16 cellular contexts compared by ENCODE assay signal in the genomic region with DNA sequence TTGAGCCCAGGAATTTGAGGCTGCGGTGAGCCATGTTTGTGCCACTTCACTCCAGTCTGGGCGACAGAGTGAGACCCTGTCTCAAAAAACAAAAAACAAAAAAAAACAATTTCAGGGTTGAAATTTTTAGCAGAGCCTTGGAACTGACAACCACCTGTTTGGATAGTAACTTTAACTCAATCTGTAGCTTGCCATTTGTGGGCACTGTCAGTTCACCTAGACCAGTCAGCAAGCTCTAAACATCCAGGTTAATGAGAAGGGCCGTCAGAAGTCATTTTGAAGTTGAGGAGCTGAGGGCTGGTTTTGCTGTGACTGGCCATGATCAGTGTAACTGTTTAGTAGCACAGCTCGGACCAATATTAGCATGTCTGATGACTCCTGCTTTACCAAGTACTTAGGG. TPM values are rescaled to one million over a fixed set of nuclear protein-coding genes. Genes with fewer than 3 reads are reported as not detected.
A peak's percentile ranks its signal among the peaks of the same experiment; 100 is the strongest.
DNase-seq lines count a peak whose midpoint lies in the region; ATAC-seq lines count a peak whose summit lies in the region.
"Had no signal": no experiment of that assay in that cellular context is flagged by ENCODE, and none has a peak within 500 bp of the region (broad histone marks: within the 10 kb centered on the region; RNA-seq: fewer than 3 reads in every experiment).

No MANE protein-coding gene starts in this region.

- H3K4me3 Mint-ChIP-seq in activated CD4-positive, alpha-beta T cell treated with anti-CD3 and anti-CD28 coated beads for 36 hours, result no peak overlapping the region
- peak overlapping the region; percentile 38 for H3K4me3 Mint-ChIP-seq in activated T-helper 17 cell treated with anti-CD3 and anti-CD28 coated beads, Interleukin-2, amount 50 U/mL, for 72 hours
- no peak overlapping the region for H3K4me3 Mint-ChIP-seq in natural killer cell treated with Interleukin-12 subunit alpha and Interleukin-12 subunit beta and Interleukin-15 and Interleukin-18, amount 100 ng/mL, for 72 hours
- H3K4me3 Mint-ChIP-seq: nephron; stimulated activated naive B cell treated with anti-CD40 and anti-IgM and Interleukin-4, amounts not matched to agents 10 μg/mL and 1 μg/mL and 100 μg/mL, for 72 hours had no signal

- H3K9me3 Mint-ChIP-seq in activated CD4-positive, alpha-beta T cell treated with anti-CD3 and anti-CD28 coated beads for 36 hours (ENCODE audit: low read depth), result no peaks in the 10 kb centered on the region
- no peaks in the 10 kb centered on the region for H3K9me3 Mint-ChIP-seq in activated T-helper 17 cell treated with anti-CD3 and anti-CD28 coated beads, Interleukin-2, amount 50 U/mL, for 72 hours
- H3K9me3 Mint-ChIP-seq in natural killer cell treated with Interleukin-12 subunit alpha and Interleukin-12 subunit beta and Interleukin-15 and Interleukin-18, amount 100 ng/mL, for 72 hours, result no peaks in the 10 kb centered on the region
- H3K9me3 Mint-ChIP-seq: nephron; stimulated activated naive B cell treated with anti-CD40 and anti-IgM and Interleukin-4, amounts not matched to agents 10 μg/mL and 1 μg/mL and 100 μg/mL, for 72 hours had no signal

- intact Hi-C loops in activated CD4-positive, alpha-beta T cell treated with anti-CD3 and anti-CD28 coated beads for 36 hours (cut with DNase I, micrococcal nuclease), result no loop called here

- CTCF ChIA-PET in activated CD4-positive, alpha-beta T cell treated with anti-CD3 and anti-CD28 coated beads for 36 hours (lab: Charles Lee), result interaction anchor here (0.5 to 1.2 kb wide), 2 partner anchors 10 to 25 kb away, joined by 3 to 5 read pairs; no protein-coding TSS in a partner anchor

- H3K27me3 Mint-ChIP-seq in activated CD4-positive, alpha-beta T cell treated with anti-CD3 and anti-CD28 coated beads for 36 hours, result no peaks in the 10 kb centered on the region
- H3K27me3 Mint-ChIP-seq in activated T-helper 17 cell treated with anti-CD3 and anti-CD28 coated beads, Interleukin-2, amount 50 U/mL, for 72 hours, result no peaks in the 10 kb centered on the region
- H3K27me3 Mint-ChIP-seq in natural killer cell treated with Interleukin-12 subunit alpha and Interleukin-12 subunit beta and Interleukin-15 and Interleukin-18, amount 100 ng/mL, for 72 hours, result no peaks in the 10 kb centered on the region
- H3K27me3 Mint-ChIP-seq: stimulated activated naive B cell treated with anti-CD40 and anti-IgM and Interleukin-4, amounts not matched to agents 10 μg/mL and 1 μg/mL and 100 μg/mL, for 72 hours had no signal

- peak overlapping the region; percentile 16 for H3K27ac Mint-ChIP-seq in activated CD4-positive, alpha-beta T cell treated with anti-CD3 and anti-CD28 coated beads for 36 hours
- peak overlapping the region; percentile 83 for H3K27ac Mint-ChIP-seq in activated T-helper 17 cell treated with anti-CD3 and anti-CD28 coated beads, Interleukin-2, amount 50 U/mL, for 72 hours
- peak overlapping the region; percentile 50 to 70 for H3K27ac Mint-ChIP-seq in natural killer cell treated with Interleukin-12 subunit alpha and Interleukin-12 subunit beta and Interleukin-15 and Interleukin-18, amount 100 ng/mL, for 72 hours

- ATAC-seq in activated CD4-positive, alpha-beta T cell treated with anti-CD3 and anti-CD28 coated beads for 36 hours, result no peak
- no peak for ATAC-seq in activated T-helper 17 cell treated with anti-CD3 and anti-CD28 coated beads, Interleukin-2, amount 50 U/mL, for 72 hours (replicated peaks)
- ATAC-seq in natural killer cell treated with Interleukin-12 subunit alpha and Interleukin-12 subunit beta and Interleukin-15 and Interleukin-18, amount 100 ng/mL, for 72 hours, result no peak
- ATAC-seq: stimulated activated naive B cell treated with anti-CD40 and anti-IgM and Interleukin-4, amounts not matched to agents 10 μg/mL and 1 μg/mL and 100 μg/mL, for 72 hours had no signal

- in situ Hi-C loops in ACHN (cut with HindIII; ENCODE audit: low pct_ligation_motif_present, low pct_unique_long_range_greater_than_20kb, low sequenced_read_pairs), result no loop called here

- POLR2A ChIA-PET in activated CD4-positive, alpha-beta T cell treated with anti-CD3 and anti-CD28 coated beads for 36 hours (lab: Charles Lee), result interaction anchor here (0.6 to 1.1 kb wide), 2 partner anchors 31 to 178 kb away, joined by 3 read pairs; no protein-coding TSS in a partner anchor

- H3K4me1 Mint-ChIP-seq in activated CD4-positive, alpha-beta T cell treated with anti-CD3 and anti-CD28 coated beads for 36 hours, result peaks cover 88% of the 10 kb centered on the region
- H3K4me1 Mint-ChIP-seq in activated T-helper 17 cell treated with anti-CD3 and anti-CD28 coated beads, Interleukin-2, amount 50 U/mL, for 72 hours, result peaks cover 44% of the 10 kb centered on the region
- peaks cover 61 to 70% of the 10 kb centered on the region in 2 donors for H3K4me1 Mint-ChIP-seq in natural killer cell treated with Interleukin-12 subunit alpha and Interleukin-12 subunit beta and Interleukin-15 and Interleukin-18, amount 100 ng/mL, for 72 hours (ENCODE audit: low read depth in 2 of 2)

- DNase-seq in activated CD4-positive, alpha-beta T cell treated with anti-CD3 and anti-CD28 coated beads for 36 hours, result no peak
- no peak for DNase-seq in activated CD4-positive, alpha-beta T cell treated with anti-CD3 and anti-CD28 coated beads for 48 hours
- DNase-seq in DMS 273 treated with DMSO at 0.1 percent for 48 hours (lab: John Stamatoyannopoulos, UW) (peak; percentile 48), T-helper 1 cell (no peak), ecto neural progenitor cell (ENCODE audit: low spot score) (no peak), ACHN (no peak)
- no peak for DNase-seq in natural killer cell treated with Interleukin-12 subunit alpha and Interleukin-12 subunit beta and Interleukin-15 and Interleukin-18, amount 100 ng/mL, for 72 hours (ENCODE audit: low spot score)
- DNase-seq: activated CD4-positive, CD25-positive, alpha-beta regulatory T cell; activated naive CD4-positive, alpha-beta T cell treated with anti-CD3 and anti-CD28 coated beads, Interleukin-2, amount 50 U/mL, for 16 hours; C1 segment of cervical spinal cord; H7; NCI-H2171; stimulated activated naive B cell treated with anti-CD40 and anti-IgM and Interleukin-4, amounts not matched to agents 10 μg/mL and 1 μg/mL and 100 μg/mL, for 72 hours; tibial artery had no signal

- H3K36me3 Mint-ChIP-seq in activated CD4-positive, alpha-beta T cell treated with anti-CD3 and anti-CD28 coated beads for 36 hours (ENCODE audit: low read depth), result peaks cover 11% of the 10 kb centered on the region
- H3K36me3 Mint-ChIP-seq in activated T-helper 17 cell treated with anti-CD3 and anti-CD28 coated beads, Interleukin-2, amount 50 U/mL, for 72 hours (ENCODE audit: low read depth), result peaks cover 12% of the 10 kb centered on the region
- H3K36me3 Mint-ChIP-seq in natural killer cell treated with Interleukin-12 subunit alpha and Interleukin-12 subunit beta and Interleukin-15 and Interleukin-18, amount 100 ng/mL, for 72 hours, result no peaks in the 10 kb centered on the region

RNA-seq across cellular contexts. Expression of a gene that starts 8.4 kb away (rescaled TPM):
- total RNA-seq in activated CD4-positive, alpha-beta T cell treated with anti-CD3 and anti-CD28 coated beads for 36 hours, result 10 to 100 TPM; 40.2 to 58.7 TPM
- 10 to 100 TPM; 48.5 to 72.8 TPM for total RNA-seq in activated T-helper 17 cell treated with anti-CD3 and anti-CD28 coated beads, Interleukin-2, amount 50 U/mL, for 72 hours
- 100 to 1,000 TPM in 1 of 2 donors, 10 to 100 TPM in 1; 90.3 to 148 TPM for total RNA-seq in natural killer cell treated with Interleukin-12 subunit alpha and Interleukin-12 subunit beta and Interleukin-15 and Interleukin-18, amount 100 ng/mL, for 72 hours

Comparison
In these comparisons a context has a peak if more than half of its experiments do, and no peak if none do; other contexts are left out.
1. H3K27ac Mint-ChIP-seq: peak in every context shown above with its lines; median percentile 83 in activated T-helper 17 cell treated with anti-CD3 and anti-CD28 coated beads, Interleukin-2, amount 50 U/mL, for 72 hours; 60 in natural killer cell treated with Interleukin-12 subunit alpha and Interleukin-12 subunit beta and Interleukin-15 and Interleukin-18, amount 100 ng/mL, for 72 hours; 16 in activated CD4-positive, alpha-beta T cell treated with anti-CD3 and anti-CD28 coated beads for 36 hours.